ENCODE assay signal across 1 cellular context in the genomic region with DNA sequence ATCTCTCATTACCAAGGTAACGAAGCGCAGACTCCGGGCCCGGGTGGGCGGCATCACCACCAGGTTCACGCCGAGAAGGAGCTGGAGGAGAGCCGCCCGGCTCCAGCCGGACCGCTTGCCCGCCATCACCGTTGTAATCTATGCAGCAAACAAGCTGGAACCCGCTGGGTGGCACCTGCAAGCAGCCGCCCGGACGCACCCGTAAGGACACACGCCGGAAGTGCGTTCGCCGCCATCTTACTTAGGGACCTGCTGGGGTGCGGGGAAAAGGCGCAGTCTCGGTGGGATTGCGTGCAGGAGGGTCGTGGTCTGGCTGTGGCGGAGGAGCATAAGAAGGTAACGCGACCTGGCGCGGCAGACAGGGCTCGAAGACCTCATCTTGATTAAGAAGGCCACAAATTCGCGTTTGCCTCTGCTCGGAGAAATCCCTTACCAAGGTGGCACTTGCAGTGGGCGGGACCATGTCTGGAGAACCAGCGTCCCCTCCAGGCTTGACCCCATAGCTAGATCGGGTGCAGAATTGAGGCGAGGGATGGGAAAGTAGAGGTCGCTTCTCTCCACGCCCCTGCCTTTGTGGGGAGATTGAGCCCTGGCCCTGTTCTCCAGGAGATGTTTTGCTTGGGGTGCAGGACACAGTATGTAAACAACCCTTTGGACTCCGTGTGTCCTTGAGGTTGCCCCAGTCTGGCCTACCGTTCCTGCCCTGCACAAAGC.
TF ChIP-seq lines count a peak whose summit lies in the region.

A gene with protein sequence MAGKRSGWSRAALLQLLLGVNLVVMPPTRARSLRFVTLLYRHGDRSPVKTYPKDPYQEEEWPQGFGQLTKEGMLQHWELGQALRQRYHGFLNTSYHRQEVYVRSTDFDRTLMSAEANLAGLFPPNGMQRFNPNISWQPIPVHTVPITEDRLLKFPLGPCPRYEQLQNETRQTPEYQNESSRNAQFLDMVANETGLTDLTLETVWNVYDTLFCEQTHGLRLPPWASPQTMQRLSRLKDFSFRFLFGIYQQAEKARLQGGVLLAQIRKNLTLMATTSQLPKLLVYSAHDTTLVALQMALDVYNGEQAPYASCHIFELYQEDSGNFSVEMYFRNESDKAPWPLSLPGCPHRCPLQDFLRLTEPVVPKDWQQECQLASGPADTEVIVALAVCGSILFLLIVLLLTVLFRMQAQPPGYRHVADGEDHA (minus strand): TSS at position 151 of the 714 bp plus-strand sequence. CDS start 25 bp downstream, at position 126.

TF ChIP-seq in GM12878, 131 proteins besides CTCF, POLR2A, EP300 and RAD21 (continued from another document):
- TF ChIP-seq, protein P1, sequence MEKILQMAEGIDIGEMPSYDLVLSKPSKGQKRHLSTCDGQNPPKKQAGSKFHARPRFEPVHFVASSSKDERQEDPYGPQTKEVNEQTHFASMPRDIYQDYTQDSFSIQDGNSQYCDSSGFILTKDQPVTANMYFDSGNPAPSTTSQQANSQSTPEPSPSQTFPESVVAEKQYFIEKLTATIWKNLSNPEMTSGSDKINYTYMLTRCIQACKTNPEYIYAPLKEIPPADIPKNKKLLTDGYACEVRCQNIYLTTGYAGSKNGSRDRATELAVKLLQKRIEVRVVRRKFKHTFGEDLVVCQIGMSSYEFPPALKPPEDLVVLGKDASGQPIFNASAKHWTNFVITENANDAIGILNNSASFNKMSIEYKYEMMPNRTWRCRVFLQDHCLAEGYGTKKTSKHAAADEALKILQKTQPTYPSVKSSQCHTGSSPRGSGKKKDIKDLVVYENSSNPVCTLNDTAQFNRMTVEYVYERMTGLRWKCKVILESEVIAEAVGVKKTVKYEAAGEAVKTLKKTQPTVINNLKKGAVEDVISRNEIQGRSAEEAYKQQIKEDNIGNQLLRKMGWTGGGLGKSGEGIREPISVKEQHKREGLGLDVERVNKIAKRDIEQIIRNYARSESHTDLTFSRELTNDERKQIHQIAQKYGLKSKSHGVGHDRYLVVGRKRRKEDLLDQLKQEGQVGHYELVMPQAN (conservative IDR thresholded peaks at IDR 0.05) = peak; percentile 41; the same call in 1 of the 2 replicates
- TF ChIP-seq TAF1 (IDR thresholded peaks at IDR 0.05; ENCODE audit: borderline replicate concordance, low read depth, low read length) (peak; percentile 99), CREM (IDR thresholded peaks at IDR 0.05; ENCODE audit: low read depth) (peak; percentile 93), ZNF622 (IDR thresholded peaks at IDR 0.05) (no peak), CBFB (IDR thresholded peaks at IDR 0.05; ENCODE audit: low read depth) (peak; percentile 67), MTA3 (IDR thresholded peaks at IDR 0.05; ENCODE audit: borderline replicate concordance, low read length) (no peak; the same call in 1 of the 2 replicates), PAX8 (IDR thresholded peaks at IDR 0.05) (no peak), ZNF384 (IDR thresholded peaks at IDR 0.05; ENCODE audit: borderline replicate concordance, low read depth, low read length) (no peak), CREB1 (IDR thresholded peaks at IDR 0.05; ENCODE audit: low read depth) (peak; percentile 76), TCF12 (IDR thresholded peaks at IDR 0.05; ENCODE audit: low read depth, low read length) (peak; percentile 75; the same call in 1 of the 2 replicates), CBX5 (IDR thresholded peaks at IDR 0.05; ENCODE audit: low read depth) (0 out of 2 replicates have a peak, but pooled peaks have one; percentile 86), HDGF (IDR thresholded peaks at IDR 0.05) (peak; percentile 80; the same call in 1 of the 2 replicates), ZNF217 (IDR thresholded peaks at IDR 0.05) (no peak), SMAD1 (IDR thresholded peaks at IDR 0.05; ENCODE audit: low read depth, partially characterized antibody) (peak; percentile 81), NFYA (IDR thresholded peaks at IDR 0.05; ENCODE audit: borderline replicate concordance, low read depth, low read length) (no peak), CHD2 (IDR thresholded peaks at IDR 0.05; ENCODE audit: borderline replicate concordance, low read depth, low read length) (peak; percentile 90), NRF1 (conservative IDR thresholded peaks at IDR 0.05; ENCODE audit: low read depth, low read length) (no peak), BMI1 (IDR thresholded peaks at IDR 0.05; ENCODE audit: borderline replicate concordance) (no peak)
- TF ChIP-seq, protein P2, sequence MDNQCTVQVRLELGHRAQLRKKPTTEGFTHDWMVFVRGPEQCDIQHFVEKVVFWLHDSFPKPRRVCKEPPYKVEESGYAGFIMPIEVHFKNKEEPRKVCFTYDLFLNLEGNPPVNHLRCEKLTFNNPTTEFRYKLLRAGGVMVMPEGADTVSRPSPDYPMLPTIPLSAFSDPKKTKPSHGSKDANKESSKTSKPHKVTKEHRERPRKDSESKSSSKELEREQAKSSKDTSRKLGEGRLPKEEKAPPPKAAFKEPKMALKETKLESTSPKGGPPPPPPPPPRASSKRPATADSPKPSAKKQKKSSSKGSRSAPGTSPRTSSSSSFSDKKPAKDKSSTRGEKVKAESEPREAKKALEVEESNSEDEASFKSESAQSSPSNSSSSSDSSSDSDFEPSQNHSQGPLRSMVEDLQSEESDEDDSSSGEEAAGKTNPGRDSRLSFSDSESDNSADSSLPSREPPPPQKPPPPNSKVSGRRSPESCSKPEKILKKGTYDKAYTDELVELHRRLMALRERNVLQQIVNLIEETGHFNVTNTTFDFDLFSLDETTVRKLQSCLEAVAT (IDR thresholded peaks at IDR 0.05) = peak; percentile 88
- TF ChIP-seq, protein P3, sequence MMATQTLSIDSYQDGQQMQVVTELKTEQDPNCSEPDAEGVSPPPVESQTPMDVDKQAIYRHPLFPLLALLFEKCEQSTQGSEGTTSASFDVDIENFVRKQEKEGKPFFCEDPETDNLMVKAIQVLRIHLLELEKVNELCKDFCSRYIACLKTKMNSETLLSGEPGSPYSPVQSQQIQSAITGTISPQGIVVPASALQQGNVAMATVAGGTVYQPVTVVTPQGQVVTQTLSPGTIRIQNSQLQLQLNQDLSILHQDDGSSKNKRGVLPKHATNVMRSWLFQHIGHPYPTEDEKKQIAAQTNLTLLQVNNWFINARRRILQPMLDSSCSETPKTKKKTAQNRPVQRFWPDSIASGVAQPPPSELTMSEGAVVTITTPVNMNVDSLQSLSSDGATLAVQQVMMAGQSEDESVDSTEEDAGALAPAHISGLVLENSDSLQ (IDR thresholded peaks at IDR 0.05) = peak; percentile 60
- TF ChIP-seq, protein P4, sequence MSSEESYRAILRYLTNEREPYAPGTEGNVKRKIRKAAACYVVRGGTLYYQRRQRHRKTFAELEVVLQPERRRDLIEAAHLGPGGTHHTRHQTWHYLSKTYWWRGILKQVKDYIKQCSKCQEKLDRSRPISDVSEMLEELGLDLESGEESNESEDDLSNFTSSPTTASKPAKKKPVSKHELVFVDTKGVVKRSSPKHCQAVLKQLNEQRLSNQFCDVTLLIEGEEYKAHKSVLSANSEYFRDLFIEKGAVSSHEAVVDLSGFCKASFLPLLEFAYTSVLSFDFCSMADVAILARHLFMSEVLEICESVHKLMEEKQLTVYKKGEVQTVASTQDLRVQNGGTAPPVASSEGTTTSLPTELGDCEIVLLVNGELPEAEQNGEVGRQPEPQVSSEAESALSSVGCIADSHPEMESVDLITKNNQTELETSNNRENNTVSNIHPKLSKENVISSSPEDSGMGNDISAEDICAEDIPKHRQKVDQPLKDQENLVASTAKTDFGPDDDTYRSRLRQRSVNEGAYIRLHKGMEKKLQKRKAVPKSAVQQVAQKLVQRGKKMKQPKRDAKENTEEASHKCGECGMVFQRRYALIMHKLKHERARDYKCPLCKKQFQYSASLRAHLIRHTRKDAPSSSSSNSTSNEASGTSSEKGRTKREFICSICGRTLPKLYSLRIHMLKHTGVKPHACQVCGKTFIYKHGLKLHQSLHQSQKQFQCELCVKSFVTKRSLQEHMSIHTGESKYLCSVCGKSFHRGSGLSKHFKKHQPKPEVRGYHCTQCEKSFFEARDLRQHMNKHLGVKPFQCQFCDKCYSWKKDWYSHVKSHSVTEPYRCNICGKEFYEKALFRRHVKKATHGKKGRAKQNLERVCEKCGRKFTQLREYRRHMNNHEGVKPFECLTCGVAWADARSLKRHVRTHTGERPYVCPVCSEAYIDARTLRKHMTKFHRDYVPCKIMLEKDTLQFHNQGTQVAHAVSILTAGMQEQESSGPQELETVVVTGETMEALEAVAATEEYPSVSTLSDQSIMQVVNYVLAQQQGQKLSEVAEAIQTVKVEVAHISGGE (CRISPR knock-in tag; IDR thresholded peaks at IDR 0.05) = peak; percentile 98
- TF ChIP-seq, protein P5, sequence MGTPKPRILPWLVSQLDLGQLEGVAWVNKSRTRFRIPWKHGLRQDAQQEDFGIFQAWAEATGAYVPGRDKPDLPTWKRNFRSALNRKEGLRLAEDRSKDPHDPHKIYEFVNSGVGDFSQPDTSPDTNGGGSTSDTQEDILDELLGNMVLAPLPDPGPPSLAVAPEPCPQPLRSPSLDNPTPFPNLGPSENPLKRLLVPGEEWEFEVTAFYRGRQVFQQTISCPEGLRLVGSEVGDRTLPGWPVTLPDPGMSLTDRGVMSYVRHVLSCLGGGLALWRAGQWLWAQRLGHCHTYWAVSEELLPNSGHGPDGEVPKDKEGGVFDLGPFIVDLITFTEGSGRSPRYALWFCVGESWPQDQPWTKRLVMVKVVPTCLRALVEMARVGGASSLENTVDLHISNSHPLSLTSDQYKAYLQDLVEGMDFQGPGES (IDR thresholded peaks at IDR 0.05) = peak; percentile 49; the same call in 1 of the 2 replicates
- TF ChIP-seq, protein P6, sequence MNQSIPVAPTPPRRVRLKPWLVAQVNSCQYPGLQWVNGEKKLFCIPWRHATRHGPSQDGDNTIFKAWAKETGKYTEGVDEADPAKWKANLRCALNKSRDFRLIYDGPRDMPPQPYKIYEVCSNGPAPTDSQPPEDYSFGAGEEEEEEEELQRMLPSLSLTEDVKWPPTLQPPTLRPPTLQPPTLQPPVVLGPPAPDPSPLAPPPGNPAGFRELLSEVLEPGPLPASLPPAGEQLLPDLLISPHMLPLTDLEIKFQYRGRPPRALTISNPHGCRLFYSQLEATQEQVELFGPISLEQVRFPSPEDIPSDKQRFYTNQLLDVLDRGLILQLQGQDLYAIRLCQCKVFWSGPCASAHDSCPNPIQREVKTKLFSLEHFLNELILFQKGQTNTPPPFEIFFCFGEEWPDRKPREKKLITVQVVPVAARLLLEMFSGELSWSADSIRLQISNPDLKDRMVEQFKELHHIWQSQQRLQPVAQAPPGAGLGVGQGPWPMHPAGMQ (IDR thresholded peaks at IDR 0.05; ENCODE audit: borderline replicate concordance) = no peak; the same call in 1 of the 2 replicates
- TF ChIP-seq, protein P7, sequence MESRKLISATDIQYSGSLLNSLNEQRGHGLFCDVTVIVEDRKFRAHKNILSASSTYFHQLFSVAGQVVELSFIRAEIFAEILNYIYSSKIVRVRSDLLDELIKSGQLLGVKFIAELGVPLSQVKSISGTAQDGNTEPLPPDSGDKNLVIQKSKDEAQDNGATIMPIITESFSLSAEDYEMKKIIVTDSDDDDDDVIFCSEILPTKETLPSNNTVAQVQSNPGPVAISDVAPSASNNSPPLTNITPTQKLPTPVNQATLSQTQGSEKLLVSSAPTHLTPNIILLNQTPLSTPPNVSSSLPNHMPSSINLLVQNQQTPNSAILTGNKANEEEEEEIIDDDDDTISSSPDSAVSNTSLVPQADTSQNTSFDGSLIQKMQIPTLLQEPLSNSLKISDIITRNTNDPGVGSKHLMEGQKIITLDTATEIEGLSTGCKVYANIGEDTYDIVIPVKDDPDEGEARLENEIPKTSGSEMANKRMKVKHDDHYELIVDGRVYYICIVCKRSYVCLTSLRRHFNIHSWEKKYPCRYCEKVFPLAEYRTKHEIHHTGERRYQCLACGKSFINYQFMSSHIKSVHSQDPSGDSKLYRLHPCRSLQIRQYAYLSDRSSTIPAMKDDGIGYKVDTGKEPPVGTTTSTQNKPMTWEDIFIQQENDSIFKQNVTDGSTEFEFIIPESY (IDR thresholded peaks at IDR 0.05) = peak; percentile 49; the same call in 1 of the 2 replicates
